14 cellular contexts compared by ENCODE assay signal in genomic region chr20:52048365-52048764, GRCh38.
A peak's percentile ranks its signal among the peaks of the same experiment; 100 is the strongest.
DNase-seq lines count a peak whose midpoint lies in the region; ATAC-seq lines count a peak whose summit lies in the region.
"Had no signal": no experiment of that assay in that cellular context is flagged by ENCODE, and none has a peak within 500 bp of the region (broad histone marks: within the 10 kb centered on the region; RNA-seq: fewer than 3 reads in every experiment).

No MANE protein-coding gene starts in this region.

- peaks cover 4% of the 10 kb centered on the region for H3K9me3 Mint-ChIP-seq in activated CD4-positive, alpha-beta T cell treated with anti-CD3 and anti-CD28 coated beads, Interleukin-2, amount 10 ng/mL, durations not matched to agents 24 days and 14 days
- peaks cover 2% of the 10 kb centered on the region for H3K9me3 Mint-ChIP-seq in activated naive CD8-positive, alpha-beta T cell treated with anti-CD3 and anti-CD28 coated beads for 36 hours
- H3K9me3 Mint-ChIP-seq in stimulated activated effector memory CD8-positive, alpha-beta T cell treated with anti-CD3 and anti-CD28 coated beads, Interleukin-12 subunit alpha, Interleukin-12 subunit beta, amount 100 ng/mL, for 72 hours, result no peaks in the 10 kb centered on the region
- H3K9me3 Mint-ChIP-seq: activated CD4-positive, alpha-beta memory T cell treated with anti-CD3 and anti-CD28 coated beads, Interleukin-2, amount 10 ng/mL, durations not matched to agents 7 days and 5 days; CD8-positive, alpha-beta T cell had no signal

- peaks cover 4% of the 10 kb centered on the region for H3K27me3 Mint-ChIP-seq in activated CD4-positive, alpha-beta T cell treated with anti-CD3 and anti-CD28 coated beads, Interleukin-2, amount 10 ng/mL, durations not matched to agents 24 days and 14 days
- H3K27me3 Mint-ChIP-seq in activated naive CD8-positive, alpha-beta T cell treated with anti-CD3 and anti-CD28 coated beads for 36 hours, result peaks cover 3% of the 10 kb centered on the region

- peak overlapping the region; percentile 97 for H3K27ac ChIP-seq in iPS-20b (ENCODE audit: low read length)
- H3K27ac ChIP-seq: epithelial cell of prostate had no signal

- H3K36me3 ChIP-seq in iPS-20b (ENCODE audit: insufficient read depth, low read depth, low read length), result no peaks in the 10 kb centered on the region
- H3K36me3 ChIP-seq: MG63 had no signal

- H3K9me3 ChIP-seq in iPS-20b (ENCODE audit: insufficient read depth, low read depth, low read length), result no peaks in the 10 kb centered on the region
- H3K9me3 ChIP-seq: MG63 had no signal

- peak overlapping the region; percentile 73 for H3K4me3 ChIP-seq in iPS-20b (ENCODE audit: low read length)
- H3K4me3 ChIP-seq: MG63 had no signal

- no peak for ATAC-seq in stimulated activated effector memory CD8-positive, alpha-beta T cell treated with anti-CD3 and anti-CD28 coated beads, Interleukin-12 subunit alpha, Interleukin-12 subunit beta, amount 100 ng/mL, for 72 hours
- no peak for ATAC-seq in GM21526 (IDR thresholded peaks at IDR 0.05; ENCODE audit: low FRiP score, unreplicated experiment)
- ATAC-seq in GM18909 (IDR thresholded peaks at IDR 0.05; ENCODE audit: poor library complexity, unreplicated experiment), result no peak

- H3K4me1 ChIP-seq in iPS-20b (ENCODE audit: insufficient read depth, low read length), result peaks cover 31% of the 10 kb centered on the region; the same call in 1 of the 2 replicates

- no peaks in the 10 kb centered on the region for H3K27me3 ChIP-seq in iPS-20b (ENCODE audit: insufficient read depth, low read length)
- H3K27me3 ChIP-seq: MG63 had no signal

- peak overlapping the region; percentile 85 for H3K27ac Mint-ChIP-seq in activated CD4-positive, alpha-beta T cell treated with anti-CD3 and anti-CD28 coated beads, Interleukin-2, amount 10 ng/mL, durations not matched to agents 24 days and 14 days
- H3K27ac Mint-ChIP-seq in activated naive CD8-positive, alpha-beta T cell treated with anti-CD3 and anti-CD28 coated beads for 36 hours, result peak overlapping the region; percentile 97
- H3K27ac Mint-ChIP-seq in stimulated activated effector memory CD8-positive, alpha-beta T cell treated with anti-CD3 and anti-CD28 coated beads, Interleukin-12 subunit alpha, Interleukin-12 subunit beta, amount 100 ng/mL, for 72 hours, result peak overlapping the region; percentile 23
- H3K27ac Mint-ChIP-seq: activated CD4-positive, alpha-beta memory T cell treated with anti-CD3 and anti-CD28 coated beads, Interleukin-2, amount 10 ng/mL, durations not matched to agents 7 days and 5 days; CD8-positive, alpha-beta T cell had no signal

- H3K36me3 Mint-ChIP-seq in activated CD4-positive, alpha-beta T cell treated with anti-CD3 and anti-CD28 coated beads, Interleukin-2, amount 10 ng/mL, durations not matched to agents 24 days and 14 days (ENCODE audit: low read depth), result no peaks in the 10 kb centered on the region
- peaks cover 10% of the 10 kb centered on the region for H3K36me3 Mint-ChIP-seq in activated naive CD8-positive, alpha-beta T cell treated with anti-CD3 and anti-CD28 coated beads for 36 hours
- no peaks in the 10 kb centered on the region for H3K36me3 Mint-ChIP-seq in stimulated activated effector memory CD8-positive, alpha-beta T cell treated with anti-CD3 and anti-CD28 coated beads, Interleukin-12 subunit alpha, Interleukin-12 subunit beta, amount 100 ng/mL, for 72 hours
- H3K36me3 Mint-ChIP-seq: CD8-positive, alpha-beta T cell had no signal

- intact Hi-C loops in activated CD4-positive, alpha-beta T cell treated with anti-CD3 and anti-CD28 coated beads, Interleukin-2, amount 10 ng/mL, durations not matched to agents 24 days and 14 days (cut with micrococcal nuclease), result loop anchor here (1.0 to 10.0 kb wide), 5 partner anchors 17 to 986 kb away; partner anchors contain the start of gene NFATC2

- peaks cover 30% of the 10 kb centered on the region for H3K4me1 Mint-ChIP-seq in activated CD4-positive, alpha-beta T cell treated with anti-CD3 and anti-CD28 coated beads, Interleukin-2, amount 10 ng/mL, durations not matched to agents 24 days and 14 days
- peaks cover 32% of the 10 kb centered on the region for H3K4me1 Mint-ChIP-seq in activated naive CD8-positive, alpha-beta T cell treated with anti-CD3 and anti-CD28 coated beads for 36 hours
- H3K4me1 Mint-ChIP-seq in stimulated activated effector memory CD8-positive, alpha-beta T cell treated with anti-CD3 and anti-CD28 coated beads, Interleukin-12 subunit alpha, Interleukin-12 subunit beta, amount 100 ng/mL, for 72 hours, result peaks cover 21% of the 10 kb centered on the region

- H3K9ac ChIP-seq in iPS-20b (ENCODE audit: low read depth, low read length), result peak overlapping the region; percentile 81

- H3K4me3 Mint-ChIP-seq in activated CD4-positive, alpha-beta T cell treated with anti-CD3 and anti-CD28 coated beads, Interleukin-2, amount 10 ng/mL, durations not matched to agents 24 days and 14 days, result peak overlapping the region; percentile 63
- peak overlapping the region; percentile 55 for H3K4me3 Mint-ChIP-seq in activated naive CD8-positive, alpha-beta T cell treated with anti-CD3 and anti-CD28 coated beads for 36 hours
- H3K4me3 Mint-ChIP-seq in stimulated activated effector memory CD8-positive, alpha-beta T cell treated with anti-CD3 and anti-CD28 coated beads, Interleukin-12 subunit alpha, Interleukin-12 subunit beta, amount 100 ng/mL, for 72 hours, result peak overlapping the region; percentile 18
- H3K4me3 Mint-ChIP-seq: activated CD4-positive, alpha-beta memory T cell treated with anti-CD3 and anti-CD28 coated beads, Interleukin-2, amount 10 ng/mL, durations not matched to agents 7 days and 5 days; CD8-positive, alpha-beta T cell had no signal

- DNase-seq in activated CD4-positive, alpha-beta T cell treated with anti-CD3 and anti-CD28 coated beads, Interleukin-2, amount 10 ng/mL, durations not matched to agents 24 days and 14 days, result no peak
- DNase-seq in activated CD4-positive, alpha-beta T cell treated with anti-CD3 and anti-CD28 coated beads, Interleukin-2, amount 50 U/mL, for 48 hours, result no peak
- DNase-seq in activated naive CD8-positive, alpha-beta T cell treated with anti-CD3 and anti-CD28 coated beads for 36 hours, result no peak
- DNase-seq in stimulated activated effector memory CD8-positive, alpha-beta T cell treated with anti-CD3 and anti-CD28 coated beads, Interleukin-12 subunit alpha, Interleukin-12 subunit beta, amount 100 ng/mL, for 72 hours (ENCODE audit: low spot score in 2 of 2), result no peak
- DNase-seq in activated naive CD4-positive, alpha-beta T cell (lab: John Stamatoyannopoulos, UW), result no peak
- DNase-seq: MG63, SHP77 treated with DMSO at 0.1 percent for 48 hours, trophoblast cell had no signal

Comparison
In these comparisons a context has a peak if more than half of its experiments do, and no peak if none do; other contexts are left out.
1. H3K27ac Mint-ChIP-seq: peak in every context shown above with its lines; median percentile 97 in activated naive CD8-positive, alpha-beta T cell treated with anti-CD3 and anti-CD28 coated beads for 36 hours; 85 in activated CD4-positive, alpha-beta T cell treated with anti-CD3 and anti-CD28 coated beads, Interleukin-2, amount 10 ng/mL, durations not matched to agents 24 days and 14 days; 23 in stimulated activated effector memory CD8-positive, alpha-beta T cell treated with anti-CD3 and anti-CD28 coated beads, Interleukin-12 subunit alpha, Interleukin-12 subunit beta, amount 100 ng/mL, for 72 hours.